Comparison of ENCODE assay signal across 22 cellular contexts in genomic region chr2:10515887-10516286, GRCh38.
DNase-seq lines count a peak whose midpoint lies in the region; ATAC-seq, FAIRE-seq and TF ChIP-seq lines count a peak whose summit lies in the region.
"Had no signal": no experiment of that assay in that cellular context is flagged by ENCODE, and none has a peak within 500 bp of the region (broad histone marks: within the 10 kb centered on the region; RNA-seq: fewer than 3 reads in every experiment).

No MANE protein-coding gene starts in this region.

- H3K9me3 ChIP-seq in SK-N-SH (peaks cover 18% of the 10 kb centered on the region; the same call in 1 of the 2 replicates), GM12878 (replicated peaks; ENCODE audit: control insufficient read depth, insufficient read depth, low read length) (peaks cover 1% of the 10 kb centered on the region; the same call in 2 of the 3 replicates), stomach (peaks cover 4 to 31% (median 22%) of the 10 kb centered on the region in 4 donors)
- H3K9me3 ChIP-seq: BE2C had no signal

- H3K27me3 ChIP-seq in SK-N-SH (ENCODE audit: insufficient read depth): no peaks in the 10 kb centered on the region
- H3K27me3 ChIP-seq in GM12878 (replicated peaks in 1 of 2; ENCODE audit: control insufficient read depth in 2 of 2, insufficient read depth in 2 of 2, low read length in 1 of 2): no peaks in the 10 kb centered on the region
- no peaks in the 10 kb centered on the region for H3K27me3 ChIP-seq in foreskin keratinocyte
- H3K27me3 ChIP-seq in stomach: no peaks in the 10 kb centered on the region
- H3K27me3 ChIP-seq: BE2C, Peyer's patch had no signal

- no peak overlapping the region for H3K4me2 ChIP-seq in SK-N-SH
- H3K4me2 ChIP-seq in GM12878 (ENCODE audit: control insufficient read depth, insufficient read depth): no peak overlapping the region

- WGBS in SK-N-SH (ENCODE audit: low lambda C conversion rate): 2% methylated on average over 1 of the region's 1 CpG
- 0% methylated on average over 1 of the region's 1 CpG for WGBS in GM12878 (ENCODE audit: insufficient coverage, insufficient replicate concordance, low lambda C conversion rate, missing lambda C conversion rate)
- 16 to 92% (median 89%) methylated on average over 1 of the region's 1 CpG for WGBS in stomach, 5 donors

- RAD21 ChIA-PET in GM12878 (lab: Charles Lee; ENCODE audit: unreplicated experiment): no interaction called here

- CTCF ChIA-PET in SK-N-SH (lab: Yijun Ruan, JAX): interaction anchor here (0.7 kb wide), 1 partner anchor 31 kb away, joined by 3 read pairs; no protein-coding TSS in a partner anchor
- CTCF ChIA-PET in GM12878 (lab: Yijun Ruan, JAX): interaction anchor here (0.9 to 1.0 kb wide), 2 partner anchors 47 to 69 kb away, joined by 3 read pairs; no protein-coding TSS in a partner anchor

- H3K36me3 ChIP-seq in SK-N-SH (replicated peaks in 1 of 2; ENCODE audit: control insufficient read depth in 1 of 2, insufficient read depth in 2 of 2, low read length in 1 of 2): no peaks in the 10 kb centered on the region
- no peaks in the 10 kb centered on the region for H3K36me3 ChIP-seq in GM12878 (ENCODE audit: control insufficient read depth in 2 of 2, insufficient read depth in 2 of 2, low read length in 1 of 2)
- H3K36me3 ChIP-seq in stomach: no peaks in the 10 kb centered on the region
- H3K36me3 ChIP-seq: BE2C, Peyer's patch had no signal

- no peak for FAIRE-seq in GM12878 (lab: Jason Lieb, UNC)

- TF ChIP-seq EP300 in SK-N-SH (IDR thresholded peaks at IDR 0.05; ENCODE audit: borderline replicate concordance in 1 of 2, low read depth in 1 of 2, low read length in 1 of 2) (no peak), GM12878 (IDR thresholded peaks at IDR 0.05; ENCODE audit: borderline replicate concordance in 1 of 2, control insufficient read depth in 1 of 2, low read depth in 2 of 2, low read length in 2 of 2) (no peak), stomach (IDR thresholded peaks at IDR 0.05) (no peak)

- H3K4me1 ChIP-seq in SK-N-SH (ENCODE audit: control insufficient read depth in 1 of 2, insufficient read depth in 2 of 2, low read depth in 1 of 2, low read length in 1 of 2): no peaks in the 10 kb centered on the region
- no peaks in the 10 kb centered on the region for H3K4me1 ChIP-seq in GM12878 (ENCODE audit: control insufficient read depth, insufficient read depth, low read length)
- peaks cover 15% of the 10 kb centered on the region for H3K4me1 ChIP-seq in foreskin keratinocyte
- no peaks in the 10 kb centered on the region for H3K4me1 ChIP-seq in stomach
- H3K4me1 ChIP-seq: BE2C, Peyer's patch had no signal

- BruUV-seq in GM12878 (replicated peaks; lab: Mats Ljungman, UMichigan): no TSS peak

- H4K20me1 ChIP-seq in SK-N-SH (ENCODE audit: insufficient read depth) (no peaks in the 10 kb centered on the region), GM12878 (ENCODE audit: control insufficient read depth, insufficient read depth) (no peaks in the 10 kb centered on the region)

- SMC1A ChIA-PET in GM12878 (lab: Charles Lee; ENCODE audit: uncharacterized antibody, unreplicated experiment): no interaction called here

- TF ChIP-seq RAD21 in SK-N-SH (IDR thresholded peaks at IDR 0.05; ENCODE audit: low read length) (no peak), GM12878 (IDR thresholded peaks at IDR 0.05; ENCODE audit: insufficient read depth, low read depth, low read length) (no peak)

- intact Hi-C loops in GM12878 (cut with micrococcal nuclease; ENCODE audit: unreplicated experiment) (no loop called here), stomach (cut with DNase I; ENCODE audit: low total_unique reads) (no loop called here)

- H2AFZ ChIP-seq in SK-N-SH (ENCODE audit: low read depth) (no peak overlapping the region), GM12878 (ENCODE audit: control insufficient read depth, low read depth, low read length) (no peak overlapping the region)
- H2AFZ ChIP-seq: GM23248 had no signal

- H3K27ac ChIP-seq in SK-N-SH (ENCODE audit: low read depth in 2 of 2, low read length in 1 of 2) (no peak overlapping the region), GM12878 (ENCODE audit: control insufficient read depth, insufficient read depth) (no peak overlapping the region), foreskin keratinocyte (peak overlapping the region; percentile 7), stomach (no peak overlapping the region)
- H3K27ac ChIP-seq: 22Rv1, Peyer's patch, SK-N-MC had no signal

- H3K4me3 ChIP-seq in SK-N-SH (ENCODE audit: low read depth in 2 of 2, low read length in 1 of 2): no peak overlapping the region
- H3K4me3 ChIP-seq in GM12878: no peak overlapping the region
- H3K4me3 ChIP-seq in stomach: no peak overlapping the region
- H3K4me3 ChIP-seq: GM23248, Peyer's patch, SK-N-MC had no signal

- in situ Hi-C loops in GM12878 (cut with MboI): no loop called here

- no peak for ATAC-seq in SK-N-SH treated with all-trans-retinoic acid at 6 μM for 48 hours
- ATAC-seq in GM12878: no peak
- ATAC-seq in foreskin keratinocyte: no peak
- no peak for ATAC-seq in HG02884 (IDR thresholded peaks at IDR 0.05; ENCODE audit: unreplicated experiment)
- ATAC-seq in GM19035 (IDR thresholded peaks at IDR 0.05; ENCODE audit: unreplicated experiment): no peak

- no peaks in the 10 kb centered on the region for H3K9me2 ChIP-seq in SK-N-SH

- POLR2A ChIA-PET in SK-N-SH (lab: Yijun Ruan, JAX): no interaction called here
- POLR2A ChIA-PET in GM12878 (lab: Charles Lee): no interaction called here

- DNase-seq in SK-N-SH (no peak), OCI-M1 (lab: John Stamatoyannopoulos, UW) (peak; percentile 4), GM12878 (ENCODE audit: low read depth, low spot score) (no peak), foreskin keratinocyte (no peak), stomach (no peak)
- DNase-seq: ACHN, BE2C, DMS153, GM23248, H9, KG1, MM.1S, NCI-H2029, NCI-H510A, NCI-H69, SIG-M5 had no signal

- H3F3A ChIP-seq in SK-N-SH (replicated peaks; ENCODE audit: insufficient read depth): no peaks in the 10 kb centered on the region

- no peaks in the 10 kb centered on the region for H3K79me2 ChIP-seq in SK-N-SH (ENCODE audit: insufficient read depth)
- H3K79me2 ChIP-seq in GM12878 (ENCODE audit: control insufficient read depth, insufficient read depth, low read length): no peaks in the 10 kb centered on the region

- no peak for TF ChIP-seq POLR2A in GM12878 (IDR thresholded peaks at IDR 0.05; ENCODE audit: low read depth, low read length)
- no peak for TF ChIP-seq POLR2A in stomach (IDR thresholded peaks at IDR 0.05)

- no peak overlapping the region for H3K9ac ChIP-seq in SK-N-SH
- no peak overlapping the region for H3K9ac ChIP-seq in GM12878 (ENCODE audit: control insufficient read depth, insufficient read depth, low read length)
- H3K9ac ChIP-seq: GM23248 had no signal

- TF ChIP-seq CTCF in SK-N-SH (IDR thresholded peaks at IDR 0.05): no peak
- TF ChIP-seq CTCF in GM12878 (IDR thresholded peaks at IDR 0.05 in 2 of 3, conservative IDR thresholded peaks at IDR 0.05 in 1 of 3; ENCODE audit: control insufficient read depth in 2 of 3, extremely low read depth in 1 of 3, insufficient read depth in 1 of 3, low read depth in 3 of 3, low read length in 3 of 3): no peak
- no peak for TF ChIP-seq CTCF in foreskin keratinocyte (conservative IDR thresholded peaks at IDR 0.05)
- TF ChIP-seq CTCF in stomach (IDR thresholded peaks at IDR 0.05): no peak

TF ChIP-seq in SK-N-SH treated with all-trans-retinoic acid at 6 μM for 48 hours, 23 proteins besides CTCF, POLR2A, EP300 and RAD21 (continues in another document):
- peak; percentile 100 for TF ChIP-seq ZFP30 (CRISPR knock-in tag; IDR thresholded peaks at IDR 0.05)

TF ChIP-seq in SK-N-SH, 30 proteins besides CTCF, POLR2A, EP300 and RAD21 (continues in another document):
- TF ChIP-seq EZH2phosphoT487 (IDR thresholded peaks at IDR 0.05; ENCODE audit: borderline replicate concordance, low read depth) (no peak), FOSL2 (IDR thresholded peaks at IDR 0.05; ENCODE audit: borderline replicate concordance, low read depth) (no peak), MEF2A (IDR thresholded peaks at IDR 0.05; ENCODE audit: borderline replicate concordance, low read depth) (no peak), FOXM1 (IDR thresholded peaks at IDR 0.05; ENCODE audit: low read depth) (no peak), NFIC (IDR thresholded peaks at IDR 0.05; ENCODE audit: borderline replicate concordance) (no peak), RXRA (IDR thresholded peaks at IDR 0.05; ENCODE audit: borderline replicate concordance, low read depth) (no peak), GABPA (IDR thresholded peaks at IDR 0.05; ENCODE audit: low read depth) (no peak), ELF1 (IDR thresholded peaks at IDR 0.05) (no peak), POLR2AphosphoS5 (IDR thresholded peaks at IDR 0.05; ENCODE audit: low read depth, low read length) (no peak), TAF1 (IDR thresholded peaks at IDR 0.05; ENCODE audit: borderline replicate concordance, low read depth, low read length) (no peak)

TF ChIP-seq in GM12878, 131 proteins besides CTCF, POLR2A, EP300 and RAD21:
- TF ChIP-seq ATF7 (IDR thresholded peaks at IDR 0.05; ENCODE audit: low read depth): no peak
- peak; percentile 51; the same call in 1 of the 2 replicates for TF ChIP-seq CBX5 (IDR thresholded peaks at IDR 0.05; ENCODE audit: low read depth)
- TF ChIP-seq MEF2A (IDR thresholded peaks at IDR 0.05; ENCODE audit: insufficient read depth, low read depth, low read length): no peak
- TF ChIP-seq CHD2 (IDR thresholded peaks at IDR 0.05; ENCODE audit: borderline replicate concordance, low read depth, low read length): no peak
